In the genomic region with DNA sequence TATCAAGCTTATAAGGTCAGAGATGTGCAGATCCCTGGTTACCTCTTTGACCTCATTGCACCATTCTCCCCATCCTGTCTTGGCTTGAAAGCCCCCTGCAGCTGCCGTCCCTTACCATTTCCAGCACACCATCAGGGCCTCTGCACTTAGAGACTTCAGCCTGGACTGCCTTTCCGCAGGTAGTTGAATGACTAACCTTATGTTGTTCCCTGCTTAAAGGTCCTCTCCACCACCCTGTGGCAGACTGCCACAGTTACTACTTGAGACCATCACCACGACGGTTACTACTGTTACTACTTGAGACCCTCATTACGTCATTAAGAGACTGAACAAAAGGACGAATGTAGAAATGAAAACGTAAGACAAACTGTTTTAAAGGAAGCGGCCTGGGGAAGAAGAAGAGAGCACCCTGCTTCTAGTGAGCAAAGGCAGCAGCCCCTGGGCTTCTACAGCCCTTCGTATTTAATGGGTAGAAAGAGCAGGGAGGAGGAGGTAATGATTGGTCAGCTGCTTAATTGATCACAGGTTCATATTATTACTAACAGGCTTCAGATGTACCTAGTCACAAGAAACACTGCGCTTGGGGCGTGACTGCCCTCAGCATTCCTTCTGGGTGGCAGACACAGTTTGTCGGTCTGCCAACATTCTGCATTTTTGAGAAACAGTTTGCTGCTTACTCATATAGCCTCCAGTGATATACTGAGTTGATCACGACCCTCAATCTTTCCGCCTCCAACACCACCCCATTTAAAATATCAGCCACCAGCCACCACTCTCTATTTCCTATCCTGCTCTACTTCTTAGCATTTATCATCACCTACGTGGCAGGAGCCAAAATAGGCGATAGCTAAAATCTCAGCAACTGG, we compare ENCODE assay signal across 1 cellular context.
TF ChIP-seq lines count a peak whose summit lies in the region.

No MANE protein-coding gene starts in this region.

TF ChIP-seq in A549, 52 proteins besides CTCF, POLR2A, EP300 and RAD21 (continued from another document):
- TF ChIP-seq ZC3H11A (IDR thresholded peaks at IDR 0.05), result no peak
- TF ChIP-seq ELK1 (IDR thresholded peaks at IDR 0.05; ENCODE audit: low read depth, low read length), result no peak
- TF ChIP-seq CBX8 (IDR thresholded peaks at IDR 0.05), result no peak
